8 cellular contexts compared by ENCODE assay signal in the genomic region with DNA sequence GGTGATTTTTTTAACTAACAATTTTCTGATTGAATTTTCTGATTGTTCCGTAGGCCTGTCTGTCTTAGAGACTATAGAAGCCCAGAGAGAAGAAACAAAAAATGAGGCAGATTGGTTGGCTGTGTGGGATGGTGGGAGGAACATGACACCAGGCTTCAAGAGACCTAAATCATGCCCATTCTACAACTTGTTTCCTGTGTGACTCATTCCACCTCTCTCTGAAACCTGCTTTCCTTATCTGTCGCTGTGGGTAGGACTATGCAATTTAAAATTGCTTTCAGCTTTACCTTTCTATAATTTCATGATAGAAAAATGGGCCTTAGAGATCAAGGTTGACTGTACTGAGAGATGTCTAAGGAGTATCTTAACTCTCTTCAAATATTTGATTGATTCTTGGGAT. TPM values are rescaled to one million over a fixed set of nuclear protein-coding genes. Genes with fewer than 3 reads are reported as not detected.
DNase-seq lines count a peak whose midpoint lies in the region; ATAC-seq and TF ChIP-seq lines count a peak whose summit lies in the region.

No MANE protein-coding gene starts in this region.

- no peak overlapping the region for H3K4me2 ChIP-seq in GM23248 (ENCODE audit: unreplicated experiment)

- no peak overlapping the region for H3K9ac ChIP-seq in GM23248

- 0 out of 2 replicates have a peak, but pooled peaks cover 6% of the 10 kb centered on the region for H3K36me3 ChIP-seq in GM23248 (ENCODE audit: low read depth)
- no peaks in the 10 kb centered on the region for H3K36me3 ChIP-seq in mucosa of descending colon (ENCODE audit: low read depth)

- H3K79me2 ChIP-seq in GM23248 (ENCODE audit: insufficient read depth) = no peaks in the 10 kb centered on the region

- H3K4me3 ChIP-seq in GM23248 (no peak overlapping the region), mucosa of descending colon (no peak overlapping the region)

- DNase-seq in GM23248 (peak; percentile 50), KG1 (lab: John Stamatoyannopoulos, UW) (peak; percentile 49), mucosa of descending colon (no peak), NCI-H524 treated with DMSO at 0.1 percent for 48 hours (lab: John Stamatoyannopoulos, UW) (no peak), posterior cingulate gyrus (no peak), NCI-H774 (lab: John Stamatoyannopoulos, UW) (no peak)
- DNase-seq in activated T-cell treated with anti-CD3 and anti-CD28 coated beads, Interleukin-2, amount 50 U/mL, for 48 hours = peak; percentile 41 to 58

- no peaks in the 10 kb centered on the region for H4K20me1 ChIP-seq in GM23248 (ENCODE audit: insufficient read depth)

- no peaks in the 10 kb centered on the region for H3K9me3 ChIP-seq in GM23248 (ENCODE audit: low read depth)
- no peaks in the 10 kb centered on the region for H3K9me3 ChIP-seq in mucosa of descending colon

- no peak overlapping the region for H3K27ac ChIP-seq in GM23248

- intact Hi-C loops in mucosa of descending colon (cut with DNase I, micrococcal nuclease) = no loop called here
- intact Hi-C loops in posterior cingulate gyrus (cut with DNase I) = no loop called here

- H3K4me1 ChIP-seq in GM23248 (ENCODE audit: insufficient read depth) (peaks cover 18% of the 10 kb centered on the region), mucosa of descending colon (ENCODE audit: low read depth) (no peaks in the 10 kb centered on the region)

- peak; percentile 74 for ATAC-seq in GM18499 (IDR thresholded peaks at IDR 0.05; ENCODE audit: insufficient read depth, unreplicated experiment)
- peak; percentile 73 for ATAC-seq in mucosa of descending colon

- 48 to 100% methylated on average over 1 to 2 of the region's 2 CpGs for WGBS in GM23248 (ENCODE audit: low coverage in 1 of 2, low lambda C conversion rate in 2 of 2, missing lambda C conversion rate in 2 of 2), 2 experiments

- in situ Hi-C loops in GM23248 (cut with MboI) = loop anchor here (10.0 kb wide), 1 partner anchor 205 kb away; the partner anchor contains the start of gene RFTN1

- peaks cover 30% of the 10 kb centered on the region for H3F3A ChIP-seq in GM23248 (ENCODE audit: insufficient read depth)

- H2AFZ ChIP-seq in GM23248 = no peak overlapping the region

- no peaks in the 10 kb centered on the region for H3K9me2 ChIP-seq in GM23248 (ENCODE audit: insufficient read depth)

- H3K27me3 ChIP-seq in GM23248 (replicated peaks; ENCODE audit: insufficient read depth) = no peaks in the 10 kb centered on the region

- TF ChIP-seq CTCF in mucosa of descending colon (IDR thresholded peaks at IDR 0.05) = no peak

RNA-seq across cellular contexts. Expression of gene OXNAD1, which starts 44.5 kb away (rescaled TPM):
- total RNA-seq in GM23248 (2014; rRNA removed; shearing (Covaris generic)) = 3.4 and 10.8 TPM in 2 replicates
- polyA plus RNA-seq in GM23248 (2016; fragmentation: Nextera tagmentation; extraction: Ambion mirVana) = 9.8 and 10.2 TPM in 2 replicates
- 10 to 100 TPM; 21.5 to 35.2 (median 28.4) TPM for total RNA-seq in mucosa of descending colon

RNA-seq across cellular contexts. Expression of gene DPH3, which starts 44.8 kb away (rescaled TPM):
- 27.1 and 27.3 TPM in 2 replicates for total RNA-seq in GM23248 (2014; rRNA removed; shearing (Covaris generic))
- polyA plus RNA-seq in GM23248 (2016; fragmentation: Nextera tagmentation; extraction: Ambion mirVana) = 46.1 and 51.3 TPM in 2 replicates
- total RNA-seq in mucosa of descending colon = 10 to 100 TPM; 20.0 to 26.4 (median 21.0) TPM

Comparison
In these comparisons a context has a peak if more than half of its experiments do, and no peak if none do; other contexts are left out.
1. DNase-seq: peak in GM23248 (single experiment), KG1 (single experiment) and activated T-cell treated with anti-CD3 and anti-CD28 coated beads, Interleukin-2, amount 50 U/mL, for 48 hours (2 of 2); none in mucosa of descending colon (0 of 3), NCI-H524 treated with DMSO at 0.1 percent for 48 hours (single experiment), posterior cingulate gyrus (0 of 10) and NCI-H774 (single experiment).